ENCODE assay signal across 8 cellular contexts in the genomic region with DNA sequence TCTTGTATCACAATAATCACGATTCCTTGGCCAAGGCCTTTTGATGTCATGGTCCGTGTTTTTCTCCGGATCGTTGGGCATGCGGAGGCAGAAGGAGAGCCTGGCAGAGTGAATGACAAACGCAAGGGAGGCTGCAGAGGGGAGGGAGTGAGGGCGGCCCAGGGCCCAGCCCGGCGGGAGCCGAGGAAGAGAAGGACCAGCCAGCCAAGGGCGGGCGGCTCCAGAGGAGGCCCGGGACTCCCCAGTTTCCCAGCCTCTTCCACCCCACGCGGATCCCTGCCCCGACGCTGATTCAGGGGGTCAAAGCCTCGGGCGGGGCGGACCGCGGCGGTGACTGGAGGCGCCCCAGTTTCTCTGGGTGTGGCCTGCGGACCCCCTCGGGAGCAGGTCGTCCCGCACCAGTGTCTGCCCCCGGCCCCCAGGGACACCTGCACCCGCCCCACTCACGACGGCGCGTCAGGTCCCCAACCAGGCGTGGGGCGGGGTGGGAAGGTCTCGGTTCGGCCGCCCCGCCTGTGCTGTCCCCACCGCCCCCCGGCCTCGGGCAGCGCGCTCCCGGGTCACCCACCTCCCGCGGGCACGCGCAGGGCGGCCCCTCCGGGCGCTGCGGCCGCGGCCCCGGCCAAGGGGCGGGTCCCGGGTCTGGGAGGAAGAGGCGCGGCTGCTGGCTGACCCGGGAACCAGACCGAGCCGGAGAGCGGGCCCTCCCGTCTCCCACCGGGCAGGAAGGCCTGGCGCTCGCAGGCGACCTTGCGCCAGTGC. TPM values are rescaled to one million over a fixed set of nuclear protein-coding genes. Genes with fewer than 3 reads are reported as not detected.
DNase-seq lines count a peak whose midpoint lies in the region; ATAC-seq and TF ChIP-seq lines count a peak whose summit lies in the region.
"Not testable (repeated sequence)": the region's sequence is repeated elsewhere in the genome, so short reads cannot be mapped to it uniquely, and the experiment has no call there.

No MANE protein-coding gene starts in this region.

- H3K4me3 ChIP-seq in HUES6 (ENCODE audit: low read depth, low read length) = peak overlapping the region; percentile 54
- peak overlapping the region; percentile 16 for H3K4me3 ChIP-seq in ectodermal cell (ENCODE audit: insufficient read depth, low read depth, low read length)
- peak overlapping the region; percentile 65 for H3K4me3 ChIP-seq in left ventricle myocardium inferior
- peak overlapping the region in 1 of 2 experiments; percentile 60 for H3K4me3 ChIP-seq in mesenchymal stem cell (ENCODE audit: insufficient read depth in 1 of 2, low read depth in 1 of 2, low read length in 2 of 2)
- peak overlapping the region; percentile 63 for H3K4me3 ChIP-seq in psoas muscle
- H3K4me3 ChIP-seq in thoracic aorta = peak overlapping the region; percentile 69

- H3K27me3 ChIP-seq in HUES6 (ENCODE audit: control insufficient read depth, insufficient read depth, low read length); ectodermal cell (ENCODE audit: control insufficient read depth, insufficient read depth, low read length, poor library complexity, severe bottlenecking); left ventricle myocardium inferior (ENCODE audit: low read depth); mesenchymal stem cell (ENCODE audit: control insufficient read depth in 1 of 2, insufficient read depth in 1 of 2, low read length in 2 of 2); psoas muscle (ENCODE audit: insufficient read depth in 3 of 3, low read length in 2 of 3); thoracic aorta (replicated peaks; ENCODE audit: insufficient read depth): not testable (repeated sequence)

- H3K23ac ChIP-seq in mesenchymal stem cell (ENCODE audit: low read length in 2 of 2) = not testable (repeated sequence)

- not testable (repeated sequence) for H4K91ac ChIP-seq in mesenchymal stem cell (ENCODE audit: low read length)

- H2AFZ ChIP-seq in mesenchymal stem cell (ENCODE audit: low read depth, low read length) = not testable (repeated sequence)

- H3K27ac ChIP-seq in HUES6 (ENCODE audit: low read depth, low read length); ectodermal cell (ENCODE audit: insufficient read depth, low read depth, low read length, poor library complexity, severe bottlenecking); mesenchymal stem cell (ENCODE audit: low read length, poor library complexity, severe bottlenecking); psoas muscle: not testable (repeated sequence)
- H3K27ac ChIP-seq in left ventricle myocardium inferior (replicated peaks) = peak overlapping the region; percentile 89
- H3K27ac ChIP-seq in thoracic aorta = peak overlapping the region; percentile 70 to 90

- H2BK15ac ChIP-seq in mesenchymal stem cell (ENCODE audit: low read depth, poor library complexity, severe bottlenecking) = not testable (repeated sequence)

- H3K36me3 Mint-ChIP-seq in activated T-helper 17 cell treated with anti-CD3 and anti-CD28 coated beads, Interleukin-2, amount 50 U/mL, for 72 hours (ENCODE audit: low read depth) = not testable (repeated sequence)

- H2BK12ac ChIP-seq in mesenchymal stem cell (ENCODE audit: low read length in 2 of 2) = not testable (repeated sequence)

- not testable (repeated sequence) for H3K36me3 ChIP-seq in HUES6 (ENCODE audit: control insufficient read depth, insufficient read depth, low read length); ectodermal cell (ENCODE audit: control insufficient read depth, insufficient read depth, low read length); left ventricle myocardium inferior; mesenchymal stem cell (ENCODE audit: control insufficient read depth in 1 of 2, insufficient read depth in 2 of 2, low read depth in 1 of 2, low read length in 2 of 2); psoas muscle (ENCODE audit: insufficient read depth in 1 of 2, low read depth in 1 of 2); thoracic aorta

- H3K18ac ChIP-seq in mesenchymal stem cell (ENCODE audit: low read depth in 1 of 2, low read length in 2 of 2) = not testable (repeated sequence)

- H3K14ac ChIP-seq in mesenchymal stem cell (ENCODE audit: low read length in 2 of 2) = not testable (repeated sequence)

- not testable (repeated sequence) for H4K8ac ChIP-seq in mesenchymal stem cell (ENCODE audit: low read length)

- peak; percentile 39 for DNase-seq in left ventricle myocardium inferior
- DNase-seq in mesenchymal stem cell; thoracic aorta (ENCODE audit: low spot score): not testable (repeated sequence)
- peak; percentile 68 to 71 for DNase-seq in psoas muscle

- intact Hi-C loops in left ventricle myocardium inferior (cut with micrococcal nuclease); psoas muscle (cut with DNase I): not testable (repeated sequence)

- H2BK120ac ChIP-seq in mesenchymal stem cell (ENCODE audit: low read depth, low read length) = not testable (repeated sequence)

- H2BK5ac ChIP-seq in mesenchymal stem cell (ENCODE audit: low read depth, low read length, poor library complexity, severe bottlenecking) = not testable (repeated sequence)

- 1 to 25% methylated on average over 6 to 19 of the region's 71 CpGs for WGBS in ectodermal cell, 2 experiments
- WGBS in mesenchymal stem cell = no CpG with 5 or more reads among the region's 71 CpGs
- WGBS in psoas muscle, 3 donors = 2 to 8% methylated on average over 10 to 14 of the region's 71 CpGs; no CpG with 5 or more reads in 1 of the 3 donors

- TF ChIP-seq CTCF in left ventricle myocardium inferior (IDR thresholded peaks at IDR 0.05; ENCODE audit: borderline replicate concordance); psoas muscle (IDR thresholded peaks at IDR 0.05); thoracic aorta (IDR thresholded peaks at IDR 0.05): not testable (repeated sequence)

- not testable (repeated sequence) for H3K79me1 ChIP-seq in mesenchymal stem cell (replicated peaks; ENCODE audit: low read length, poor library complexity, severe bottlenecking)

- not testable (repeated sequence) for H2AK5ac ChIP-seq in mesenchymal stem cell (ENCODE audit: low read length, severe bottlenecking)

- not testable (repeated sequence) for H3K27me3 Mint-ChIP-seq in activated T-helper 17 cell treated with anti-CD3 and anti-CD28 coated beads, Interleukin-2, amount 50 U/mL, for 72 hours

- H3K9me3 Mint-ChIP-seq in activated T-helper 17 cell treated with anti-CD3 and anti-CD28 coated beads, Interleukin-2, amount 50 U/mL, for 72 hours = not testable (repeated sequence)

- H3K9me3 ChIP-seq in HUES6 (ENCODE audit: control insufficient read depth, insufficient read depth, low read depth, low read length); ectodermal cell (ENCODE audit: control insufficient read depth, low read length); left ventricle myocardium inferior (replicated peaks); mesenchymal stem cell (ENCODE audit: control insufficient read depth, low read length); psoas muscle; thoracic aorta: not testable (repeated sequence)

- H3K27ac Mint-ChIP-seq in activated T-helper 17 cell treated with anti-CD3 and anti-CD28 coated beads, Interleukin-2, amount 50 U/mL, for 72 hours = not testable (repeated sequence)

- H3K4me1 ChIP-seq in HUES6 (ENCODE audit: control insufficient read depth, insufficient read depth, low read length); ectodermal cell (ENCODE audit: control insufficient read depth, insufficient read depth, low read length); left ventricle myocardium inferior; mesenchymal stem cell (ENCODE audit: control insufficient read depth, insufficient read depth, low read depth, low read length); psoas muscle; thoracic aorta (ENCODE audit: control insufficient read depth in 1 of 2, low read depth in 2 of 2): not testable (repeated sequence)

- H3K4me2 ChIP-seq in mesenchymal stem cell (ENCODE audit: low read length, poor library complexity, severe bottlenecking) = not testable (repeated sequence)

- H3K4ac ChIP-seq in mesenchymal stem cell (ENCODE audit: low read depth in 1 of 2, low read length in 2 of 2) = not testable (repeated sequence)

- H3K4me3 Mint-ChIP-seq in activated T-helper 17 cell treated with anti-CD3 and anti-CD28 coated beads, Interleukin-2, amount 50 U/mL, for 72 hours = not testable (repeated sequence)

- H3K9ac ChIP-seq in HUES6 (ENCODE audit: low read length) = peak overlapping the region; percentile 44
- H3K9ac ChIP-seq in mesenchymal stem cell (ENCODE audit: low read length) = peak overlapping the region; percentile 75

- not testable (repeated sequence) for H3K4me1 Mint-ChIP-seq in activated T-helper 17 cell treated with anti-CD3 and anti-CD28 coated beads, Interleukin-2, amount 50 U/mL, for 72 hours

- ATAC-seq in GM18498 (IDR thresholded peaks at IDR 0.05; ENCODE audit: unreplicated experiment) = peak; percentile 59
- ATAC-seq in activated T-helper 17 cell treated with anti-CD3 and anti-CD28 coated beads, Interleukin-2, amount 50 U/mL, for 72 hours (replicated peaks) = peak; percentile 34
- peak; percentile 60 to 88 (median 85) for ATAC-seq in psoas muscle
- ATAC-seq in thoracic aorta (ENCODE audit: insufficient number of reproducible peaks, low FRiP score, low read depth) = peak; percentile 67

RNA-seq across cellular contexts. Expression of a gene that starts 14.5 kb away (rescaled TPM):
- total RNA-seq in activated T-helper 17 cell treated with anti-CD3 and anti-CD28 coated beads, Interleukin-2, amount 50 U/mL, for 72 hours = 1 to 10 TPM; 1.2 to 2.0 TPM
- polyA plus RNA-seq in ectodermal cell (2013, experiment 1 of 4) = 6.4 TPM
- polyA plus RNA-seq in ectodermal cell (2013, experiment 2 of 4) = 12.5 TPM
- polyA plus RNA-seq in ectodermal cell (2013, experiment 3 of 4) = 14.9 TPM
- polyA plus RNA-seq in ectodermal cell (2013, experiment 4 of 4) = 18.6 TPM
- total RNA-seq in left ventricle myocardium inferior (0.30 TPM), psoas muscle (1 to 10 TPM in 1 of 4 donors, under 1 TPM in 2, not detected in 1; 0.40 to 1.1 (median 0.41) TPM), thoracic aorta (1 to 10 TPM in 1 of 2 donors, not detected in 1; 1.4 TPM)
- polyA plus RNA-seq in mesenchymal stem cell (2013, experiment 1 of 2) = 0.10 TPM
- polyA plus RNA-seq in mesenchymal stem cell (2013, experiment 2 of 2) = 0.05 TPM
- polyA plus RNA-seq in psoas muscle = under 1 TPM in 2 of 3 donors, not detected in 1; 0.16 to 0.36 TPM

RNA-seq across cellular contexts. Expression of a gene that starts 30.7 kb away (rescaled TPM):
- total RNA-seq in activated T-helper 17 cell treated with anti-CD3 and anti-CD28 coated beads, Interleukin-2, amount 50 U/mL, for 72 hours = 1 to 10 TPM; 2.4 to 3.2 TPM
- polyA plus RNA-seq in ectodermal cell (2013, experiment 1 of 4) = 7.9 TPM
- 8.2 TPM for polyA plus RNA-seq in ectodermal cell (2013, experiment 2 of 4)
- 5.5 TPM for polyA plus RNA-seq in ectodermal cell (2013, experiment 3 of 4)
- polyA plus RNA-seq in ectodermal cell (2013, experiment 4 of 4) = 6.9 TPM
- total RNA-seq in left ventricle myocardium inferior (not detected), psoas muscle (under 1 TPM in 2 of 4 donors, not detected in 2; 0.58 to 0.81 TPM), thoracic aorta (1 to 10 TPM; 1.8 to 9.0 TPM)
- 0.32 TPM for polyA plus RNA-seq in mesenchymal stem cell (2013, experiment 1 of 2)
- 0.33 TPM for polyA plus RNA-seq in mesenchymal stem cell (2013, experiment 2 of 2)
- 1 to 10 TPM in 2 of 3 donors, under 1 TPM in 1; 0.86 to 1.6 (median 1.6) TPM for polyA plus RNA-seq in psoas muscle

Comparison
In these comparisons a context has a peak if more than half of its experiments do, and no peak if none do; other contexts are left out.
1. ATAC-seq: peak in every context shown above with its lines; median percentile 85 in psoas muscle; 67 in thoracic aorta; 59 in GM18498; 34 in activated T-helper 17 cell treated with anti-CD3 and anti-CD28 coated beads, Interleukin-2, amount 50 U/mL, for 72 hours.